ENCODE assay signal across 13 cellular contexts in genomic region chr9:81619353-81620008, GRCh38.
DNase-seq lines count a peak whose midpoint lies in the region; ATAC-seq and TF ChIP-seq lines count a peak whose summit lies in the region.
"Had no signal": no experiment of that assay in that cellular context is flagged by ENCODE, and none has a peak within 500 bp of the region (broad histone marks: within the 10 kb centered on the region; RNA-seq: fewer than 3 reads in every experiment).

No MANE protein-coding gene starts in this region.

- peaks cover 7% of the 10 kb centered on the region for H3K4me1 ChIP-seq in osteoblast (ENCODE audit: insufficient read depth, low read length)
- H3K4me1 ChIP-seq: breast epithelium had no signal

- H3K27ac Mint-ChIP-seq in brain, result peak overlapping the region in 3 of 5 experiments; percentile 18 to 87 (median 74)

- no peaks in the 10 kb centered on the region for H3K9me3 ChIP-seq in osteoblast (ENCODE audit: low read depth, low read length)
- H3K9me3 ChIP-seq: breast epithelium, thoracic aorta had no signal

- H3K27me3 Mint-ChIP-seq in brain, result peaks cover 4% of the 10 kb centered on the region

- no peaks in the 10 kb centered on the region for H3K9me3 Mint-ChIP-seq in brain

- TF ChIP-seq CTCF in brain (conservative IDR thresholded peaks at IDR 0.05) (no peak), osteoblast (IDR thresholded peaks at IDR 0.05; ENCODE audit: extremely low read depth, low read depth, low read length) (no peak)

- peak; percentile 37 for ATAC-seq in GM18511 (IDR thresholded peaks at IDR 0.05; ENCODE audit: unreplicated experiment)
- ATAC-seq in HG03354 (IDR thresholded peaks at IDR 0.05; ENCODE audit: poor library complexity, severe bottlenecking, unreplicated experiment), result peak; percentile 73
- no peak for ATAC-seq in GM21825 (IDR thresholded peaks at IDR 0.05; ENCODE audit: unreplicated experiment)
- no peak for ATAC-seq in GM21381 (IDR thresholded peaks at IDR 0.05; ENCODE audit: unreplicated experiment)
- ATAC-seq: activated CD4-positive, CD25-positive, alpha-beta regulatory T cell treated with anti-CD3 and anti-CD28 coated beads, Interleukin-2, amount 50 U/mL, for 24 hours had no signal

- H3K27me3 ChIP-seq in osteoblast (ENCODE audit: insufficient read depth, low read length), result no peaks in the 10 kb centered on the region
- H3K27me3 ChIP-seq: breast epithelium had no signal

- peak overlapping the region; percentile 39 for H3K4me2 ChIP-seq in osteoblast (ENCODE audit: insufficient read depth, low read length)

- H3K4me1 Mint-ChIP-seq in brain, result peaks cover 62% of the 10 kb centered on the region

- no peaks in the 10 kb centered on the region for H4K20me1 ChIP-seq in osteoblast (ENCODE audit: insufficient read depth, low read length)

- H2AFZ ChIP-seq in osteoblast (ENCODE audit: low read length), result peak overlapping the region; percentile 71

- peak overlapping the region; percentile 1 for H3K4me3 ChIP-seq in osteoblast (ENCODE audit: insufficient read depth, low read length)
- H3K4me3 ChIP-seq: breast epithelium, skin epidermis, thoracic aorta had no signal

- H3K79me2 ChIP-seq in osteoblast (ENCODE audit: insufficient read depth, low read length), result no peaks in the 10 kb centered on the region

- H3K36me3 ChIP-seq in osteoblast (ENCODE audit: insufficient read depth, low read length), result no peaks in the 10 kb centered on the region
- H3K36me3 ChIP-seq: breast epithelium had no signal

- peak overlapping the region in 2 of 5 experiments; percentile 15 to 52 for H3K4me3 Mint-ChIP-seq in brain

- DNase-seq in osteoblast (ENCODE audit: insufficient read length, low spot score, missing footprints), result peak; percentile 93
- DNase-seq in germinal center (ENCODE audit: low spot score), result no peak
- DNase-seq in activated naive CD4-positive, alpha-beta T cell treated with anti-CD3 and anti-CD28 coated beads, Interleukin-2, amount 50 U/mL, for 16 hours, result no peak
- DNase-seq: NCI-H510A had no signal

- peaks cover 58% of the 10 kb centered on the region for H3K36me3 Mint-ChIP-seq in brain

- H3K27ac ChIP-seq in osteoblast (ENCODE audit: low read depth, low read length), result no peak overlapping the region
- H3K27ac ChIP-seq: breast epithelium had no signal

Comparison
In these comparisons a context has a peak if more than half of its experiments do, and no peak if none do; other contexts are left out.
1. ATAC-seq: peak in GM18511 (single experiment) and HG03354 (single experiment); none in GM21825 (single experiment) and GM21381 (single experiment).